10 cellular contexts compared by ENCODE assay signal in the genomic region with DNA sequence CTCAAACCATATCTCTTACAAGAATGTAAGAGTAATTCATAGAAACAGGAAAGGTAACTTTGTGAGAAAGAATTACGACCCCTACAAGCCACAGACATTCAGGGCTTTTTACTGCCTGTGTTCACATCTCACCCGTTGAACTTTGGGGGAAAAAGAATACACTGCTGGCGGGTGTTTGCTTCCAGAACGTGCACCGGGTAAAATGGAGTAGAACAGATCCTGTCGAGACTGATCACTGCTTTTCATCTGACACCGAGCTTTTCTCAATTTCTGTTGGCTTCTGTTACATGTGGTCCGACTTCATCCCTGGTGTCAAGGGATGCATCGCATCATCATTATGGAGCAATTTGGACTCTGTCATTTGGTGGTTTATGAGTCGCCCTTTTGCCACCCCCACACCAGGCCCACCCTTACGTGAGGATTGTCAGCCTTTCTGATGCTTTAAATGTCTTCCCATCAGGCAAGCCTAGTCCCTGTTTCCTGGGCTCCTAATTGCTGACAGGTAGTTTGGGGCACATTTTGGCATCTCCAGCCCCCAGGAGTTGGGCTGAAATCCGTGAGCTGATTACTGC.
DNase-seq lines count a peak whose midpoint lies in the region; ATAC-seq lines count a peak whose summit lies in the region.
"Had no signal": no experiment of that assay in that cellular context is flagged by ENCODE, and none has a peak within 500 bp of the region (broad histone marks: within the 10 kb centered on the region; RNA-seq: fewer than 3 reads in every experiment).

No MANE protein-coding gene starts in this region.

- H3K4me1 Mint-ChIP-seq in activated CD4-positive, alpha-beta memory T cell treated with anti-CD3 and anti-CD28 coated beads, Interleukin-2, amount 10 ng/mL, durations not matched to agents 7 days and 5 days: peaks cover 45% of the 10 kb centered on the region
- peaks cover 41 to 51% of the 10 kb centered on the region in 2 donors for H3K4me1 Mint-ChIP-seq in effector memory CD8-positive, alpha-beta T cell (ENCODE audit: low read depth in 2 of 2)

- H3K27ac Mint-ChIP-seq in activated CD4-positive, alpha-beta memory T cell treated with anti-CD3 and anti-CD28 coated beads, Interleukin-2, amount 10 ng/mL, durations not matched to agents 7 days and 5 days: peak overlapping the region; percentile 87
- peak overlapping the region; percentile 96 to 98 for H3K27ac Mint-ChIP-seq in effector memory CD8-positive, alpha-beta T cell

- no peak for ATAC-seq in effector memory CD8-positive, alpha-beta T cell (replicated peaks)
- no peak for ATAC-seq in GM21423 (IDR thresholded peaks at IDR 0.05; ENCODE audit: unreplicated experiment)

- POLR2A ChIA-PET in activated CD4-positive, alpha-beta memory T cell treated with anti-CD3 and anti-CD28 coated beads, Interleukin-2, amount 10 ng/mL, durations not matched to agents 7 days and 5 days (lab: Charles Lee): interaction anchor here (0.5 to 2.2 kb wide), 10 partner anchors 8 to 1892 kb away, joined by 3 to 6 read pairs (median 3); partner anchors contain the start of gene ZFP64

- H3K4me3 Mint-ChIP-seq in activated CD4-positive, alpha-beta memory T cell treated with anti-CD3 and anti-CD28 coated beads, Interleukin-2, amount 10 ng/mL, durations not matched to agents 7 days and 5 days: peak overlapping the region; percentile 53
- peak overlapping the region; percentile 65 to 78 for H3K4me3 Mint-ChIP-seq in effector memory CD8-positive, alpha-beta T cell

- peaks cover 5% of the 10 kb centered on the region for H3K36me3 Mint-ChIP-seq in activated CD4-positive, alpha-beta memory T cell treated with anti-CD3 and anti-CD28 coated beads, Interleukin-2, amount 10 ng/mL, durations not matched to agents 7 days and 5 days (ENCODE audit: low read depth)
- peaks cover 9% of the 10 kb centered on the region for H3K36me3 Mint-ChIP-seq in effector memory CD8-positive, alpha-beta T cell (ENCODE audit: insufficient read depth)

- no peaks in the 10 kb centered on the region for H3K27me3 Mint-ChIP-seq in activated CD4-positive, alpha-beta memory T cell treated with anti-CD3 and anti-CD28 coated beads, Interleukin-2, amount 10 ng/mL, durations not matched to agents 7 days and 5 days
- no peaks in the 10 kb centered on the region for H3K27me3 Mint-ChIP-seq in effector memory CD8-positive, alpha-beta T cell

- CTCF ChIA-PET in activated CD4-positive, alpha-beta memory T cell treated with anti-CD3 and anti-CD28 coated beads, Interleukin-2, amount 10 ng/mL, durations not matched to agents 7 days and 5 days (lab: Charles Lee): interaction anchor here (0.9 to 1.7 kb wide), 4 partner anchors 10 to 219 kb away, joined by 3 to 5 read pairs (median 4); partner anchors contain the start of gene ZFP64

- DNase-seq in LHCN-M2 (ENCODE audit: low read depth): peak; percentile 10
- DNase-seq in activated CD4-positive, alpha-beta memory T cell treated with anti-CD3 and anti-CD28 coated beads, Interleukin-2, amount 10 ng/mL, durations not matched to agents 7 days and 5 days: no peak
- DNase-seq in effector memory CD8-positive, alpha-beta T cell: no peak
- DNase-seq in stimulated activated CD8-positive, alpha-beta memory T cell treated with anti-CD3 and anti-CD28 coated beads, Interleukin-4, amount 100 ng/mL, for 48 hours: peak; percentile 39
- DNase-seq in hepatic stellate cell (ENCODE audit: low spot score): no peak
- DNase-seq in cerebellum (ENCODE audit: low spot score): no peak
- DNase-seq: activated CD4-positive, CD25-positive, alpha-beta regulatory T cell treated with anti-CD3 and anti-CD28 coated beads, Interleukin-2, amount 50 U/mL, for 72 hours; DMS53; NCI-H446 treated with DMSO at 0.1 percent for 48 hours had no signal

- peaks cover 7% of the 10 kb centered on the region for H3K9me3 Mint-ChIP-seq in activated CD4-positive, alpha-beta memory T cell treated with anti-CD3 and anti-CD28 coated beads, Interleukin-2, amount 10 ng/mL, durations not matched to agents 7 days and 5 days
- no peaks in the 10 kb centered on the region for H3K9me3 Mint-ChIP-seq in effector memory CD8-positive, alpha-beta T cell

Comparison
In these comparisons a context has a peak if more than half of its experiments do, and no peak if none do; other contexts are left out.
1. DNase-seq: peak in LHCN-M2 (single experiment) and stimulated activated CD8-positive, alpha-beta memory T cell treated with anti-CD3 and anti-CD28 coated beads, Interleukin-4, amount 100 ng/mL, for 48 hours (single experiment); none in activated CD4-positive, alpha-beta memory T cell treated with anti-CD3 and anti-CD28 coated beads, Interleukin-2, amount 10 ng/mL, durations not matched to agents 7 days and 5 days (single experiment), effector memory CD8-positive, alpha-beta T cell (0 of 3), hepatic stellate cell (single experiment) and cerebellum (single experiment).